9 cellular contexts compared by ENCODE assay signal in the genomic region with DNA sequence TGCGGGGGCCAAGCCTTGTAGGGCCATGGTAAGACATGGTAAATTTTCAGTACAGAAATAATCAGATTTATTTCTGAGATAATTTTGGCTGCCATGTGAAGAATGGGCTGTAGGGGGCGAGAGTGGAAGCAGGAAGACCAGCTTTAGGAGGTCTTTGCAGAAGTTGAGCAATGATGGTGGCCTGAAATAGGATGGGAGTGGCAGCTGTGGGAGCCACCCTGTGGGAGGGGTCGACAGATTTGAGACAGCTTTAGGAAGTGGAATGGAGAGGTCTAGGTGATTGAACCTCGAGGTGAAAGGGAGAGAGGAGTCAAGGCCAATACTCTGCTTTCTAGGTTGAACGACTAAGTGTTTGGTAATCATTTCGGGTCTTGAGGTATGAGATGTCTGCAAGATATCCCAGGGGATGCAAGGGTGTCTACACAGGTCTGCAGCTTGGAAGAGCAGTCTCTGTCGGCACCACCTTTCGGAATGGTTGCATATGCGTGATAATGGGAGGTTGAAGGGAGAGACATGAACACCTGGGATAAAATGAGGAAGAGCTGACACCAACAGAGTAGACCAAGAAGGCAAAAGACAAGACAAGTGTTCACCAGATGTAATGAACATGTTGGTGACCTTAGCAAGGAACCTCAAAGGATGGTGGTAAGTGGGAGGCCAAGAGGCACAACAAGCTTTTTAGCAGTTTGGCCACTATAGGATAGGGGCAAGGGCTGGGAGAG. TPM values are rescaled to one million over a fixed set of nuclear protein-coding genes. Genes with fewer than 3 reads are reported as not detected.
DNase-seq lines count a peak whose midpoint lies in the region; ATAC-seq and TF ChIP-seq lines count a peak whose summit lies in the region.
"Had no signal": no experiment of that assay in that cellular context is flagged by ENCODE, and none has a peak within 500 bp of the region (broad histone marks: within the 10 kb centered on the region; RNA-seq: fewer than 3 reads in every experiment).

No MANE protein-coding gene starts in this region.

- peak; percentile 89 for TF ChIP-seq CTCF in GM06990 (IDR thresholded peaks at IDR 0.05; ENCODE audit: insufficient read depth, low read length, poor library complexity, severe bottlenecking)

- peaks cover 26% of the 10 kb centered on the region for H3K36me3 Mint-ChIP-seq in activated CD4-positive, alpha-beta T cell treated with anti-CD3 and anti-CD28 coated beads, Interleukin-2, amount 10 ng/mL, durations not matched to agents 24 days and 14 days (ENCODE audit: low read depth)

- peaks cover 21% of the 10 kb centered on the region for H3K36me3 ChIP-seq in GM06990 (ENCODE audit: control insufficient read depth, insufficient read depth, low read length)

- no peaks in the 10 kb centered on the region for H3K27me3 ChIP-seq in GM06990 (replicated peaks; ENCODE audit: control insufficient read depth, insufficient read depth, low read length)

- no peaks in the 10 kb centered on the region for H3K27me3 Mint-ChIP-seq in activated CD4-positive, alpha-beta T cell treated with anti-CD3 and anti-CD28 coated beads, Interleukin-2, amount 10 ng/mL, durations not matched to agents 24 days and 14 days

- H3K9me3 Mint-ChIP-seq in activated CD4-positive, alpha-beta T cell treated with anti-CD3 and anti-CD28 coated beads, Interleukin-2, amount 10 ng/mL, durations not matched to agents 24 days and 14 days = no peaks in the 10 kb centered on the region

- peak overlapping the region; percentile 11 for H3K4me3 Mint-ChIP-seq in activated CD4-positive, alpha-beta T cell treated with anti-CD3 and anti-CD28 coated beads, Interleukin-2, amount 10 ng/mL, durations not matched to agents 24 days and 14 days

- peaks cover 42% of the 10 kb centered on the region for H3K4me1 Mint-ChIP-seq in activated CD4-positive, alpha-beta T cell treated with anti-CD3 and anti-CD28 coated beads, Interleukin-2, amount 10 ng/mL, durations not matched to agents 24 days and 14 days

- DNase-seq in AG08395 (ENCODE audit: low spot score) (peak; percentile 35), GM06990 (ENCODE audit: extremely low read depth, insufficient read length) (no peak), NCI-H1930 (lab: John Stamatoyannopoulos, UW) (peak; percentile 22 to 29), epithelial cell of prostate (ENCODE audit: low read depth, low spot score) (no peak), renal cortical epithelial cell (ENCODE audit: low read depth) (peak; percentile 56)
- DNase-seq in activated CD4-positive, alpha-beta T cell treated with anti-CD3 and anti-CD28 coated beads, Interleukin-2, amount 10 ng/mL, durations not matched to agents 24 days and 14 days = peak; percentile 87

- intact Hi-C loops in activated CD4-positive, alpha-beta T cell treated with anti-CD3 and anti-CD28 coated beads, Interleukin-2, amount 10 ng/mL, durations not matched to agents 24 days and 14 days (cut with micrococcal nuclease) = no loop called here

- H3K4me3 ChIP-seq in GM06990 (replicated peaks; ENCODE audit: low read depth, low read length) = no peak overlapping the region

- H3K27ac Mint-ChIP-seq in activated CD4-positive, alpha-beta T cell treated with anti-CD3 and anti-CD28 coated beads, Interleukin-2, amount 10 ng/mL, durations not matched to agents 24 days and 14 days = peak overlapping the region; percentile 73

- H3K27ac ChIP-seq in epithelial cell of prostate = peak overlapping the region; percentile 16

- ATAC-seq in GM21528 (IDR thresholded peaks at IDR 0.05; ENCODE audit: low FRiP score, unreplicated experiment) (no peak), GM21529 (IDR thresholded peaks at IDR 0.05; ENCODE audit: unreplicated experiment) (no peak)

RNA-seq across cellular contexts. Expression of a gene that starts 4.2 kb away (rescaled TPM):
- 105 and 118 TPM in 2 replicates for total RNA-seq in activated CD4-positive, alpha-beta T cell treated with anti-CD3 and anti-CD28 coated beads, Interleukin-2, amount 10 ng/mL, durations not matched to agents 24 days and 14 days
- 45.8 and 61.1 TPM in 2 replicates for total RNA-seq in renal cortical epithelial cell

RNA-seq across cellular contexts. Expression of a gene that starts 15.6 kb away (rescaled TPM):
- 193 and 195 TPM in 2 replicates for total RNA-seq in activated CD4-positive, alpha-beta T cell treated with anti-CD3 and anti-CD28 coated beads, Interleukin-2, amount 10 ng/mL, durations not matched to agents 24 days and 14 days
- total RNA-seq in renal cortical epithelial cell = 27.8 and 57.8 TPM in 2 replicates

RNA-seq across cellular contexts. Expression of a gene that starts 17.1 kb away (rescaled TPM):
- total RNA-seq in activated CD4-positive, alpha-beta T cell treated with anti-CD3 and anti-CD28 coated beads, Interleukin-2, amount 10 ng/mL, durations not matched to agents 24 days and 14 days = 16.1 and 19.0 TPM in 2 replicates
- total RNA-seq in renal cortical epithelial cell = 21.9 and 38.5 TPM in 2 replicates

RNA-seq across cellular contexts. Expression of a gene that starts 33.4 kb away (rescaled TPM):
- total RNA-seq in activated CD4-positive, alpha-beta T cell treated with anti-CD3 and anti-CD28 coated beads, Interleukin-2, amount 10 ng/mL, durations not matched to agents 24 days and 14 days = 0.09 and 0.78 TPM in 2 replicates
- total RNA-seq in renal cortical epithelial cell = not detected in 2 replicates
- total RNA-seq: mononuclear cell had no signal

Comparison
In these comparisons a context has a peak if more than half of its experiments do, and no peak if none do; other contexts are left out.
1. DNase-seq: peak in AG08395 (single experiment), NCI-H1930 (2 of 2), activated CD4-positive, alpha-beta T cell treated with anti-CD3 and anti-CD28 coated beads, Interleukin-2, amount 10 ng/mL, durations not matched to agents 24 days and 14 days (single experiment) and renal cortical epithelial cell (single experiment); none in GM06990 (single experiment) and epithelial cell of prostate (single experiment).